In the genomic region with DNA sequence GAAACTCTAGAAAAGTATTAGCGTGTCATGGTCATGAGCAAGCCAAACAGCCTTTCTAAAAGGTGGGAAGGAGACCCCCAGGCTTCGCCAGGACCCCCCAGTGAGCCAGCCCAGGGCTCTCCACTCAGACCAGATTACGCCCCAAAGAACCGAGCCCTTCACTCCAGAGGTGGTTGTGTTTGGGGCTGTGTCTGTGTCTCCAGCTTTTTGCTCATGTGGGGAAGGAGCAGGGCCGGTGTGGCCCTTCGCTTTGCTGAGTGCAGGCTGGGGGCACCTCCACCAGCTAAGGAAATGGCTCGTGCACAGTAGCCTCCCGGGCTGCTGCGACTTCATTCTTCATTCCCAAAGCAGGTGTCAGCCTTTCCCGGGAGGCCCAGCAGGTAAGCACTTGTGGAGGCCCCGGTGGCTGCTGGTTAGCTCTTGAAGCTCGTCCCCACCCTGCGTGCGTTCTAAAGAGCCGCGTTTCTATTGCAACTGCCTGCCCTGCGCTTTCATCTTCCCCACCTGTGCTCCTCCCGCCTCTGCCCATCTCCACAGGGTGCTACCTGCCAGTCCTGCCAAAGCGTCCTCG, we compare ENCODE assay signal across 1 cellular context.
TF ChIP-seq lines count a peak whose summit lies in the region.

No MANE protein-coding gene starts in this region.

TF ChIP-seq in GM23338, 12 proteins besides CTCF, POLR2A, EP300 and RAD21 (continued from another document):
- TF ChIP-seq, protein P1, sequence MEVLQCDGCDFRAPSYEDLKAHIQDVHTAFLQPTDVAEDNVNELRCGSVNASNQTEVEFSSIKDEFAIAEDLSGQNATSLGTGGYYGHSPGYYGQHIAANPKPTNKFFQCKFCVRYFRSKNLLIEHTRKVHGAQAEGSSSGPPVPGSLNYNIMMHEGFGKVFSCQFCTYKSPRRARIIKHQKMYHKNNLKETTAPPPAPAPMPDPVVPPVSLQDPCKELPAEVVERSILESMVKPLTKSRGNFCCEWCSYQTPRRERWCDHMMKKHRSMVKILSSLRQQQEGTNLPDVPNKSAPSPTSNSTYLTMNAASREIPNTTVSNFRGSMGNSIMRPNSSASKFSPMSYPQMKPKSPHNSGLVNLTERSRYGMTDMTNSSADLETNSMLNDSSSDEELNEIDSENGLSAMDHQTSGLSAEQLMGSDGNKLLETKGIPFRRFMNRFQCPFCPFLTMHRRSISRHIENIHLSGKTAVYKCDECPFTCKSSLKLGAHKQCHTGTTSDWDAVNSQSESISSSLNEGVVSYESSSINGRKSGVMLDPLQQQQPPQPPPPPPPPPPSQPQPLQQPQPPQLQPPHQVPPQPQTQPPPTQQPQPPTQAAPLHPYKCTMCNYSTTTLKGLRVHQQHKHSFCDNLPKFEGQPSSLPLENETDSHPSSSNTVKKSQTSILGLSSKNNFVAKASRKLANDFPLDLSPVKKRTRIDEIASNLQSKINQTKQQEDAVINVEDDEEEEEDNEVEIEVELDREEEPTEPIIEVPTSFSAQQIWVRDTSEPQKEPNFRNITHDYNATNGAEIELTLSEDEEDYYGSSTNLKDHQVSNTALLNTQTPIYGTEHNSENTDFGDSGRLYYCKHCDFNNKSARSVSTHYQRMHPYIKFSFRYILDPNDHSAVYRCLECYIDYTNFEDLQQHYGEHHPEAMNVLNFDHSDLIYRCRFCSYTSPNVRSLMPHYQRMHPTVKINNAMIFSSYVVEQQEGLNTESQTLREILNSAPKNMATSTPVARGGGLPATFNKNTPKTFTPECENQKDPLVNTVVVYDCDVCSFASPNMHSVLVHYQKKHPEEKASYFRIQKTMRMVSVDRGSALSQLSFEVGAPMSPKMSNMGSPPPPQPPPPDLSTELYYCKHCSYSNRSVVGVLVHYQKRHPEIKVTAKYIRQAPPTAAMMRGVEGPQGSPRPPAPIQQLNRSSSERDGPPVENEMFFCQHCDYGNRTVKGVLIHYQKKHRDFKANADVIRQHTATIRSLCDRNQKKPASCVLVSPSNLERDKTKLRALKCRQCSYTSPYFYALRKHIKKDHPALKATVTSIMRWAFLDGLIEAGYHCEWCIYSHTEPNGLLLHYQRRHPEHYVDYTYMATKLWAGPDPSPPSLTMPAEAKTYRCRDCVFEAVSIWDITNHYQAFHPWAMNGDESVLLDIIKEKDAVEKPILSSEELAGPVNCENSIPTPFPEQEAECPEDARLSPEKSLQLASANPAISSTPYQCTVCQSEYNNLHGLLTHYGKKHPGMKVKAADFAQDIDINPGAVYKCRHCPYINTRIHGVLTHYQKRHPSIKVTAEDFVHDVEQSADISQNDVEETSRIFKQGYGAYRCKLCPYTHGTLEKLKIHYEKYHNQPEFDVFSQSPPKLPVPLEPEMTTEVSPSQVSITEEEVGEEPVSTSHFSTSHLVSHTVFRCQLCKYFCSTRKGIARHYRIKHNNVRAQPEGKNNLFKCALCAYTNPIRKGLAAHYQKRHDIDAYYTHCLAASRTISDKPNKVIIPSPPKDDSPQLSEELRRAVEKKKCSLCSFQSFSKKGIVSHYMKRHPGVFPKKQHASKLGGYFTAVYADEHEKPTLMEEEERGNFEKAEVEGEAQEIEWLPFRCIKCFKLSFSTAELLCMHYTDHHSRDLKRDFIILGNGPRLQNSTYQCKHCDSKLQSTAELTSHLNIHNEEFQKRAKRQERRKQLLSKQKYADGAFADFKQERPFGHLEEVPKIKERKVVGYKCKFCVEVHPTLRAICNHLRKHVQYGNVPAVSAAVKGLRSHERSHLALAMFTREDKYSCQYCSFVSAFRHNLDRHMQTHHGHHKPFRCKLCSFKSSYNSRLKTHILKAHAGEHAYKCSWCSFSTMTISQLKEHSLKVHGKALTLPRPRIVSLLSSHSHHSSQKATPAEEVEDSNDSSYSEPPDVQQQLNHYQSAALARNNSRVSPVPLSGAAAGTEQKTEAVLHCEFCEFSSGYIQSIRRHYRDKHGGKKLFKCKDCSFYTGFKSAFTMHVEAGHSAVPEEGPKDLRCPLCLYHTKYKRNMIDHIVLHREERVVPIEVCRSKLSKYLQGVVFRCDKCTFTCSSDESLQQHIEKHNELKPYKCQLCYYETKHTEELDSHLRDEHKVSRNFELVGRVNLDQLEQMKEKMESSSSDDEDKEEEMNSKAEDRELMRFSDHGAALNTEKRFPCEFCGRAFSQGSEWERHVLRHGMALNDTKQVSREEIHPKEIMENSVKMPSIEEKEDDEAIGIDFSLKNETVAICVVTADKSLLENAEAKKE (CRISPR knock-in tag; IDR thresholded peaks at IDR 0.05), result no peak
- TF ChIP-seq JUNB (IDR thresholded peaks at IDR 0.05; ENCODE audit: unreplicated experiment), result no peak
- no peak for TF ChIP-seq EZH2 (IDR thresholded peaks at IDR 0.05; ENCODE audit: low read depth, unreplicated experiment)
